Comparison of ENCODE assay signal across 16 cellular contexts in genomic region chr14:23487216-23487615, GRCh38. TPM values are rescaled to one million over a fixed set of nuclear protein-coding genes. Genes with fewer than 3 reads are reported as not detected.
"Had no signal": no experiment of that assay in that cellular context is flagged by ENCODE, and none has a peak within 500 bp of the region (broad histone marks: within the 10 kb centered on the region; RNA-seq: fewer than 3 reads in every experiment).

No MANE protein-coding gene starts in this region.

- H3K27ac ChIP-seq: body of pancreas, esophagus muscularis mucosa, stomach had no signal

- DNase-seq: activated CD4-positive, alpha-beta T cell treated with anti-CD3 and anti-CD28 coated beads, Interleukin-2, amount 50 U/mL, for 48 hours; activated CD4-positive, CD25-positive, alpha-beta regulatory T cell treated with anti-CD3 and anti-CD28 coated beads, Interleukin-2, amount 50 U/mL, for 72 hours; activated CD8-positive, alpha-beta memory T cell treated with anti-CD3 and anti-CD28 coated beads, Interleukin-2, amount 10 ng/mL, durations not matched to agents 7 days and 5 days; activated effector memory CD4-positive, alpha-beta T cell treated with Interleukin-2 at 50 U/mL for 16 hours; activated T-cell treated with anti-CD3 and anti-CD28 coated beads, Interleukin-2, amount 50 U/mL, for 24 hours; body of pancreas; mammary epithelial cell; stimulated activated CD4-positive, alpha-beta T cell treated with anti-CD3 and anti-CD28 coated beads, Interleukin-4, amount 100 ng/mL, for 1 hour; stimulated activated CD8-positive, alpha-beta memory T cell treated with anti-CD3 and anti-CD28 coated beads, Interleukin-4, amount 100 ng/mL, for 48 hours; stomach had no signal

- ATAC-seq: activated CD8-positive, alpha-beta memory T cell treated with anti-CD3 and anti-CD28 coated beads, Interleukin-2, amount 10 ng/mL, durations not matched to agents 7 days and 5 days; body of pancreas; left lobe of liver; natural killer cell treated with Interleukin-12 subunit alpha and Interleukin-12 subunit beta and Interleukin-15 and Interleukin-18, amount 100 ng/mL, for 72 hours had no signal

- H3K9me3 ChIP-seq: body of pancreas, esophagus muscularis mucosa, stomach had no signal

- H3K27me3 ChIP-seq: body of pancreas, esophagus muscularis mucosa, stomach had no signal

- H3K4me3 ChIP-seq: body of pancreas, esophagus muscularis mucosa, stomach had no signal

- H3K4me1 ChIP-seq: body of pancreas, esophagus muscularis mucosa, stomach had no signal

RNA-seq across cellular contexts. Expression of gene MYH7, which starts 51.8 kb away (rescaled TPM):
- total RNA-seq: chondrocyte; fibroblast of villous mesenchyme; left lobe of liver; mammary epithelial cell; natural killer cell treated with Interleukin-12 subunit alpha and Interleukin-12 subunit beta and Interleukin-15 and Interleukin-18, amount 100 ng/mL, for 72 hours; osteocyte had no signal
